In the genomic region with DNA sequence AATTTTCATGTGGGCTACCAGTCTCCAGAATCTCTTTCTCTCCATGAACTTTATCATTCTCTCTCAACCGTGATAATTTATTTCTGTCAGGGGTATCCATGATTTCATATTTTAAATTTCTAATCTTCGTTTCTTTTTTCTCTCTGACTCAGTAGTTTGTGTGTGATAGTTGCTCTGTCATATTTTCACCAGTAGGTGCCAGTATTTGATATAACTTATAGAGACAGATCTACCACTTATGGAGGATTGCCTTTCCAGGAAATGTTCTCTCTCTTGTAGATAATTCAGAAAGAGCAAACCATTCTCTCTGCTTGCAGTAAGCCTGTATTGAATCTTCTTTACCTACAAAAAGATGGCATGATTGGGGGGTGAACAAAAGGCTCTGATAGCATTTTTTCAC, we compare ENCODE assay signal across 8 cellular contexts.
DNase-seq lines count a peak whose midpoint lies in the region; ATAC-seq and TF ChIP-seq lines count a peak whose summit lies in the region.

No MANE protein-coding gene starts in this region.

- no peaks in the 10 kb centered on the region for H3K36me3 ChIP-seq in OCI-LY3 (replicated peaks; ENCODE audit: low read depth, low read length)

- no peak for TF ChIP-seq POLR2A in erythroblast (IDR thresholded peaks at IDR 0.05; ENCODE audit: low read length)

- no peak overlapping the region for H3K4me3 Mint-ChIP-seq in activated naive CD8-positive, alpha-beta T cell treated with anti-CD3 and anti-CD28 coated beads for 36 hours

- peaks cover 3% of the 10 kb centered on the region for H3K4me1 ChIP-seq in OCI-LY3 (ENCODE audit: low read length)

- peak; percentile 18 for TF ChIP-seq CTCF in HFF-Myc (IDR thresholded peaks at IDR 0.05; ENCODE audit: low read depth, low read length, missing control alignments)
- TF ChIP-seq CTCF in OCI-LY3 (IDR thresholded peaks at IDR 0.05; ENCODE audit: low read depth, low read length), result peak; percentile 67

- H3K4me1 Mint-ChIP-seq in activated naive CD8-positive, alpha-beta T cell treated with anti-CD3 and anti-CD28 coated beads for 36 hours, result peaks cover 2% of the 10 kb centered on the region

- DNase-seq in D341Med (ENCODE audit: low spot score), result peak; percentile 7
- DNase-seq in HFF-Myc (ENCODE audit: extremely low read depth, low read depth), result no peak
- peak; percentile 23 to 36 for DNase-seq in erythroblast (lab: John Stamatoyannopoulos, UW)
- DNase-seq in pons (ENCODE audit: low spot score), result peak; percentile 43
- DNase-seq in amygdala (lab: John Stamatoyannopoulos, UW), result no peak
- DNase-seq in activated naive CD8-positive, alpha-beta T cell treated with anti-CD3 and anti-CD28 coated beads for 36 hours, result no peak

- H2AFZ ChIP-seq in OCI-LY3 (ENCODE audit: low read depth, low read length), result peak overlapping the region; percentile 69

- H3K27me3 Mint-ChIP-seq in activated naive CD8-positive, alpha-beta T cell treated with anti-CD3 and anti-CD28 coated beads for 36 hours, result peaks cover 4% of the 10 kb centered on the region

- no peak overlapping the region for H3K27ac Mint-ChIP-seq in activated naive CD8-positive, alpha-beta T cell treated with anti-CD3 and anti-CD28 coated beads for 36 hours

- no peaks in the 10 kb centered on the region for H3K36me3 Mint-ChIP-seq in activated naive CD8-positive, alpha-beta T cell treated with anti-CD3 and anti-CD28 coated beads for 36 hours

- no peak overlapping the region for H3K27ac ChIP-seq in OCI-LY3 (ENCODE audit: low read length)

- H4K20me1 ChIP-seq in OCI-LY3 (ENCODE audit: insufficient read depth, low read length), result no peaks in the 10 kb centered on the region

- H3K4me3 ChIP-seq in HFF-Myc (replicated peaks; ENCODE audit: low read depth, low read length) (no peak overlapping the region), OCI-LY3 (ENCODE audit: low read length) (peak overlapping the region; percentile 24; the same call in 1 of the 2 replicates)

- no peaks in the 10 kb centered on the region for H3K27me3 ChIP-seq in OCI-LY3 (ENCODE audit: low read depth, low read length)

- no peaks in the 10 kb centered on the region for H3K9me3 Mint-ChIP-seq in activated naive CD8-positive, alpha-beta T cell treated with anti-CD3 and anti-CD28 coated beads for 36 hours

- H3K79me2 ChIP-seq in OCI-LY3 (ENCODE audit: low read length), result no peaks in the 10 kb centered on the region

- no peak for ATAC-seq in GM21717 (IDR thresholded peaks at IDR 0.05; ENCODE audit: unreplicated experiment)

- no peak overlapping the region for H3K9ac ChIP-seq in OCI-LY3 (ENCODE audit: low read length)

- H3K9me3 ChIP-seq in OCI-LY3 (ENCODE audit: insufficient read depth, low read length), result no peaks in the 10 kb centered on the region

- H3K4me2 ChIP-seq in OCI-LY3 (ENCODE audit: low read length), result peak overlapping the region; percentile 56

Comparison
In these comparisons a context has a peak if more than half of its experiments do, and no peak if none do; other contexts are left out.
1. DNase-seq: peak in D341Med (single experiment), erythroblast (2 of 2) and pons (single experiment); none in HFF-Myc (single experiment), amygdala (0 of 56) and activated naive CD8-positive, alpha-beta T cell treated with anti-CD3 and anti-CD28 coated beads for 36 hours (single experiment).